In the genomic region with DNA sequence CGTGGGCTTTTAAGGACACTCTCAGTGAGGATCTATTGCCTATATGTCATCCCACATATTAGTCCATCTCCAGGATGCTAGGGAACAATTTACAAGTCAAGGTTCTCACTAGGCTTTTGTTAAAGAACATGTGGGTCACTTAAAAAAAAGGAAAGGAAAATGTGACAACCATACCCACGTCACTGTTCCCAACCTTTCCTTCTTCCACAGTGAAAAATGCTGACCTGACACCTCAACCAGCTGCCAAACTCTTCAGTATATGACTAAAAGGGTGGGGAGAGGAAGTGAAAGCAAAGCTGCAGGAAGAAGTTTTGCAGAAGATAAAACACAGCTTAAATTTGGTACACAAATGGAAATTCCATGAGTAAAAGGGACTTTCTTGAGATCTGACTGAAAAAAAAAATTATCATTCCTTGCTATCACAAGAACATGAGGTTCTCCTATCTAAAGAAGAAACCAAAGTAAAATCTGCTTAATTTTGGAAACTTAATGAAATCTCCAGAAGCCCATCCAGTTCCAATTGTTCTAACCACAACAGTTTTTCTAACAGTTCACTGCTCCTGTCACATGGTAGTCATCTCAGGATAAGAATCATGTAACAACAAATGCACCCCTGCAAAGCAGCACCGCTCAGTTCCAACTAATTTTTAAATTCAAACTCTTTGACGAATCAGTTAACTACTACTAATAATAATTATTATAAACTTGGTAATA, we compare ENCODE assay signal across 8 cellular contexts.
DNase-seq lines count a peak whose midpoint lies in the region; ATAC-seq and TF ChIP-seq lines count a peak whose summit lies in the region.

No MANE protein-coding gene starts in this region.

- peak overlapping the region; percentile 2 for H3K9ac ChIP-seq in adipocyte (ENCODE audit: low read length)

- DNase-seq in GM13976 (ENCODE audit: low spot score) (peak; percentile 38), HT1080 (ENCODE audit: low read depth) (peak; percentile 64), adipocyte (ENCODE audit: low read depth) (peak; percentile 30), kidney tubule cell (ENCODE audit: low spot score) (peak; percentile 24), RWPE1 (ENCODE audit: low spot score) (no peak)

- CTCF ChIA-PET in RWPE1 (lab: Yijun Ruan, JAX): interaction anchor here (0.6 to 2.3 kb wide), 3 partner anchors 53 to 356 kb away, joined by 3 to 28 read pairs (median 6); no protein-coding TSS in a partner anchor

- no peaks in the 10 kb centered on the region for H3K36me3 ChIP-seq in adipocyte (ENCODE audit: control insufficient read depth, insufficient read depth, low read length, severe bottlenecking)

- H3K4me3 ChIP-seq in adipocyte (ENCODE audit: low read length): peak overlapping the region; percentile 46

- TF ChIP-seq CTCF in GM13976 (IDR thresholded peaks at IDR 0.05; ENCODE audit: borderline replicate concordance, control extremely low read depth, extremely low read depth, insufficient read depth, missing control alignments) (no peak), RWPE1 (conservative IDR thresholded peaks at IDR 0.05; ENCODE audit: low read depth) (no peak)

- in situ Hi-C loops in GM13976 (cut with MboI; ENCODE audit: low sequenced_read_pairs, unreplicated experiment): no loop called here

- H3K27ac ChIP-seq in temporal lobe (ENCODE audit: low read depth, low read length): peak overlapping the region; percentile 69
- no peak overlapping the region for H3K27ac ChIP-seq in RWPE1

- no peaks in the 10 kb centered on the region for H3K27me3 ChIP-seq in adipocyte (replicated peaks; ENCODE audit: control insufficient read depth, insufficient read depth, low read length)

- no peaks in the 10 kb centered on the region for H3K9me3 ChIP-seq in adipocyte (ENCODE audit: control insufficient read depth, low read length)

- no peak for ATAC-seq in GM18519 (IDR thresholded peaks at IDR 0.05; ENCODE audit: low FRiP score, unreplicated experiment)
- ATAC-seq in HG02852 (IDR thresholded peaks at IDR 0.05; ENCODE audit: unreplicated experiment): no peak

- POLR2A ChIA-PET in RWPE1 (lab: Yijun Ruan, JAX; ENCODE audit: low non-redundant PET): no interaction called here

- H3K4me1 ChIP-seq in adipocyte (ENCODE audit: control insufficient read depth, insufficient read depth, low read length): peaks cover 15% of the 10 kb centered on the region
